In genomic region chr1:8345621-8346415, GRCh38 we compare ENCODE assay signal across 20 cellular contexts. TPM values are rescaled to one million over a fixed set of nuclear protein-coding genes. Genes with fewer than 3 reads are reported as not detected.
DNase-seq lines count a peak whose midpoint lies in the region; ATAC-seq and TF ChIP-seq lines count a peak whose summit lies in the region.
"Had no signal": no experiment of that assay in that cellular context is flagged by ENCODE, and none has a peak within 500 bp of the region (broad histone marks: within the 10 kb centered on the region; RNA-seq: fewer than 3 reads in every experiment).

No MANE protein-coding gene starts in this region.

- no peaks in the 10 kb centered on the region for H3K4me1 ChIP-seq in CD4-positive, CD25-positive, alpha-beta regulatory T cell (ENCODE audit: control insufficient read depth, insufficient read depth, low read length, poor library complexity, severe bottlenecking)
- no peaks in the 10 kb centered on the region for H3K4me1 ChIP-seq in neural progenitor cell
- H3K4me1 ChIP-seq in spleen, result peaks cover 0 to 30% (median 12%) of the 10 kb centered on the region in 6 donors
- H3K4me1 ChIP-seq in aorta (ENCODE audit: control insufficient read depth in 1 of 2, insufficient read depth in 2 of 2, low read length in 2 of 2), result no peaks in the 10 kb centered on the region
- H3K4me1 ChIP-seq: HAP-1 had no signal

- peaks cover 6% of the 10 kb centered on the region for H3K36me3 Mint-ChIP-seq in CD4-positive, CD25-positive, alpha-beta regulatory T cell
- no peaks in the 10 kb centered on the region for H3K36me3 Mint-ChIP-seq in central memory CD8-positive, alpha-beta T cell (ENCODE audit: insufficient read depth)
- peaks cover 7% of the 10 kb centered on the region for H3K36me3 Mint-ChIP-seq in neural progenitor cell

- no peak overlapping the region for H3K9ac ChIP-seq in neural progenitor cell

- no peak overlapping the region for H3K4me2 ChIP-seq in neural progenitor cell

- H3K9me3 Mint-ChIP-seq in CD4-positive, CD25-positive, alpha-beta regulatory T cell, result peaks cover 0 to 5% (median 0%) of the 10 kb centered on the region in 7 donors
- no peaks in the 10 kb centered on the region for H3K9me3 Mint-ChIP-seq in central memory CD8-positive, alpha-beta T cell
- H3K9me3 Mint-ChIP-seq in neural progenitor cell, result no peaks in the 10 kb centered on the region

- peaks cover 0 to 3% (median 1%) of the 10 kb centered on the region in 4 donors for H3K4me1 Mint-ChIP-seq in CD4-positive, CD25-positive, alpha-beta regulatory T cell
- H3K4me1 Mint-ChIP-seq in central memory CD8-positive, alpha-beta T cell, result peaks cover 5% of the 10 kb centered on the region
- H3K4me1 Mint-ChIP-seq in neural progenitor cell, result peaks cover 38% of the 10 kb centered on the region

- TF ChIP-seq CTCF in neural progenitor cell (IDR thresholded peaks at IDR 0.05) (no peak), spleen (IDR thresholded peaks at IDR 0.05 in 8 of 11, conservative IDR thresholded peaks at IDR 0.05 in 3 of 11) (no peak)

- peak overlapping the region in 1 of 4 donors; percentile 65 for H3K4me3 Mint-ChIP-seq in CD4-positive, CD25-positive, alpha-beta regulatory T cell
- no peak overlapping the region for H3K4me3 Mint-ChIP-seq in central memory CD8-positive, alpha-beta T cell
- H3K4me3 Mint-ChIP-seq in neural progenitor cell, result no peak overlapping the region

- no peaks in the 10 kb centered on the region for H3K9me3 ChIP-seq in CD4-positive, CD25-positive, alpha-beta regulatory T cell (ENCODE audit: control insufficient read depth in 2 of 2, low read length in 2 of 2)
- no peaks in the 10 kb centered on the region for H3K9me3 ChIP-seq in neural progenitor cell (ENCODE audit: low read depth)
- H3K9me3 ChIP-seq in spleen, result no peaks in the 10 kb centered on the region
- H3K9me3 ChIP-seq in aorta (ENCODE audit: control insufficient read depth, low read length), result no peaks in the 10 kb centered on the region
- H3K9me3 ChIP-seq: HAP-1 had no signal

- no peaks in the 10 kb centered on the region for H3K36me3 ChIP-seq in CD4-positive, CD25-positive, alpha-beta regulatory T cell (ENCODE audit: control insufficient read depth, insufficient read depth, low read length)
- H3K36me3 ChIP-seq in neural progenitor cell (no peaks in the 10 kb centered on the region), spleen (no peaks in the 10 kb centered on the region), aorta (ENCODE audit: control insufficient read depth in 1 of 2, insufficient read depth in 2 of 2, low read length in 1 of 2) (no peaks in the 10 kb centered on the region)
- H3K36me3 ChIP-seq: HAP-1 had no signal

- H3K79me2 ChIP-seq in neural progenitor cell (ENCODE audit: low read depth), result no peaks in the 10 kb centered on the region

- H2AFZ ChIP-seq in neural progenitor cell (replicated peaks), result no peak overlapping the region

- H3K27ac ChIP-seq in CD4-positive, CD25-positive, alpha-beta regulatory T cell (ENCODE audit: insufficient read depth, low read length, poor library complexity, severe bottlenecking), result no peak overlapping the region
- H3K27ac ChIP-seq in neural progenitor cell (no peak overlapping the region), spleen (no peak overlapping the region), aorta (ENCODE audit: low read depth in 1 of 2, low read length in 2 of 2) (no peak overlapping the region)
- H3K27ac ChIP-seq: C4-2B had no signal

- H3F3A ChIP-seq in neural progenitor cell (ENCODE audit: low read depth), result peaks cover 5% of the 10 kb centered on the region

- intact Hi-C loops in spleen (cut with DNase I; ENCODE audit: low total_unique reads) (loop anchor here (10.0 kb wide), 1 partner anchor 331 kb away; no protein-coding TSS in a partner anchor), aorta (cut with DNase I) (no loop called here)

- H4K20me1 ChIP-seq in neural progenitor cell (ENCODE audit: low read depth), result peaks cover 2% of the 10 kb centered on the region

- ATAC-seq in CD4-positive, CD25-positive, alpha-beta regulatory T cell (ENCODE audit: low read depth in 2 of 2), result no peak
- ATAC-seq in central memory CD8-positive, alpha-beta T cell (replicated peaks; ENCODE audit: extremely low read depth, poor library complexity, severe bottlenecking), result no peak
- ATAC-seq in aorta (ENCODE audit: low FRiP score) (no peak), left lobe of liver (no peak)
- ATAC-seq: PC-3 had no signal

- H3K27me3 Mint-ChIP-seq in CD4-positive, CD25-positive, alpha-beta regulatory T cell, result peaks cover 5% of the 10 kb centered on the region
- H3K27me3 Mint-ChIP-seq in central memory CD8-positive, alpha-beta T cell, result no peaks in the 10 kb centered on the region
- H3K27me3 Mint-ChIP-seq in neural progenitor cell (ENCODE audit: insufficient read depth, low read depth), result peaks cover 13% of the 10 kb centered on the region

- WGBS in spleen, 5 donors, result 80 to 88% (median 86%) methylated on average over 11 to 18 of the region's 18 CpGs
- 91 to 95% methylated on average over 18 of the region's 18 CpGs for whole genome bisulfite sequencing in aorta, 2 donors

- no peak for TF ChIP-seq POLR2A in spleen (IDR thresholded peaks at IDR 0.05)

- H3K4me3 ChIP-seq in CD4-positive, CD25-positive, alpha-beta regulatory T cell (ENCODE audit: low read depth, low read length), result no peak overlapping the region
- H3K4me3 ChIP-seq in neural progenitor cell (no peak overlapping the region), spleen (no peak overlapping the region), aorta (ENCODE audit: low read length in 2 of 2) (no peak overlapping the region)
- H3K4me3 ChIP-seq: HAP-1 had no signal

- peak overlapping the region in 2 of 3 donors; percentile 48 to 82 for H3K27ac Mint-ChIP-seq in CD4-positive, CD25-positive, alpha-beta regulatory T cell
- peak overlapping the region; percentile 77 for H3K27ac Mint-ChIP-seq in central memory CD8-positive, alpha-beta T cell (ENCODE audit: low read depth)
- peak overlapping the region; percentile 57 for H3K27ac Mint-ChIP-seq in neural progenitor cell

- DNase-seq in CD4-positive, CD25-positive, alpha-beta regulatory T cell, result no peak
- DNase-seq in central memory CD8-positive, alpha-beta T cell (ENCODE audit: low spot score in 2 of 2), result no peak
- DNase-seq in neural progenitor cell (ENCODE audit: low spot score) (no peak), spleen (peak; percentile 68), aorta (no peak), GM03348 (ENCODE audit: low spot score) (no peak), left lobe of liver (ENCODE audit: low spot score) (no peak), GDM1 (lab: John Stamatoyannopoulos, UW) (no peak)
- DNase-seq: COR-L47, DMS153, KG1, NCI-H1417 treated with DMSO at 0.1 percent for 48 hours, NCI-H1930, NCI-H2171, NCI-H446 treated with DMSO at 0.1 percent for 48 hours, NCI-H748 treated with DMSO at 0.1 percent for 48 hours, PC-3 had no signal

- no peaks in the 10 kb centered on the region for H3K27me3 ChIP-seq in CD4-positive, CD25-positive, alpha-beta regulatory T cell (ENCODE audit: control insufficient read depth, insufficient read depth, low read length)
- H3K27me3 ChIP-seq in neural progenitor cell (no peaks in the 10 kb centered on the region), spleen (replicated peaks in 1 of 7) (no peaks in the 10 kb centered on the region), aorta (ENCODE audit: control insufficient read depth in 1 of 2, insufficient read depth in 2 of 2, low read length in 1 of 2) (no peaks in the 10 kb centered on the region)

RNA-seq across cellular contexts. Expression of gene SLC45A1, which starts 27.9 kb away (rescaled TPM):
- 0.86 TPM for total RNA-seq in CD4-positive, CD25-positive, alpha-beta regulatory T cell
- polyA plus RNA-seq in CD4-positive, CD25-positive, alpha-beta regulatory T cell, result 1 to 10 TPM in 1 of 4 donors, under 1 TPM in 3; 0.47 to 1.4 (median 0.58) TPM
- 1.1 and 3.3 TPM in 2 replicates for total RNA-seq in neural progenitor cell (ENCODE audit: low replicate concordance)
- 1 to 10 TPM; 2.2 to 3.3 (median 2.9) TPM for total RNA-seq in spleen
- polyA plus RNA-seq in spleen, result 1 to 10 TPM; 1.3 to 2.9 (median 1.4) TPM
- 1 to 10 TPM; 5.4 to 8.7 TPM for total RNA-seq in aorta
- polyA plus RNA-seq in aorta, result 1 to 10 TPM; 4.4 to 8.1 TPM
- total RNA-seq in left lobe of liver, result 0.20 TPM
- total RNA-seq: SK-MEL-5 had no signal
